8 cellular contexts compared by ENCODE assay signal in genomic region chrX:93673869-93674271, GRCh38. TPM values are rescaled to one million over a fixed set of nuclear protein-coding genes. Genes with fewer than 3 reads are reported as not detected.
DNase-seq lines count a peak whose midpoint lies in the region; ATAC-seq, FAIRE-seq and TF ChIP-seq lines count a peak whose summit lies in the region.
"Had no signal": no experiment of that assay in that cellular context is flagged by ENCODE, and none has a peak within 500 bp of the region (broad histone marks: within the 10 kb centered on the region; RNA-seq: fewer than 3 reads in every experiment).

FAM133A (plus strand) TSS chrX:93674206; CDS start chrX:93709420, 35,214 bp downstream.

- H3K27ac ChIP-seq in coronary artery (peak within 1 kb of the TSS; percentile 73 to 87), mesendoderm (ENCODE audit: low read depth, low read length) (peak within 1 kb of the TSS; percentile 66)

- no peak within 1 kb of the TSS for H4K8ac ChIP-seq in mesendoderm (ENCODE audit: low read depth, low read length)

- TF ChIP-seq CTCF in coronary artery (IDR thresholded peaks at IDR 0.05), result no peak

- no peaks in the 10 kb centered on the region for H3K79me1 ChIP-seq in mesendoderm (ENCODE audit: low read length)

- H2BK5ac ChIP-seq in mesendoderm (ENCODE audit: low read length), result no peak within 1 kb of the TSS

- H3K27me3 ChIP-seq in mesendoderm (ENCODE audit: insufficient read depth, low read length, poor library complexity), result no peaks in the 10 kb centered on the region

- WGBS in mesendoderm (ENCODE audit: extremely low coverage, insufficient coverage, low lambda C conversion rate), result no CpG with 5 or more reads among the region's 11 CpGs

- no peak within 1 kb of the TSS for H2AK5ac ChIP-seq in mesendoderm (ENCODE audit: low read length)

- no peaks in the 10 kb centered on the region for H3K4me1 ChIP-seq in mesendoderm (ENCODE audit: control insufficient read depth, low read depth, low read length)

- FAIRE-seq in urothelium cell line (lab: Jason Lieb, UNC), result no peak
- FAIRE-seq: TTC549 had no signal

- no peak within 1 kb of the TSS for H2BK15ac ChIP-seq in mesendoderm (replicated peaks; ENCODE audit: low read depth)

- no peaks in the 10 kb centered on the region for H3K79me2 ChIP-seq in mesendoderm (ENCODE audit: control insufficient read depth, insufficient read depth, low read length)

- peak within 1 kb of the TSS; percentile 76 for H3K56ac ChIP-seq in mesendoderm (ENCODE audit: low read length)

- no peaks in the 10 kb centered on the region for H3K36me3 ChIP-seq in mesendoderm (ENCODE audit: control insufficient read depth, insufficient read depth, low read length)

- H3K23ac ChIP-seq in mesendoderm (ENCODE audit: low read length), result no peak within 1 kb of the TSS

- peak within 1 kb of the TSS; percentile 78 for H3K9ac ChIP-seq in mesendoderm (ENCODE audit: low read length)

- peak within 1 kb of the TSS; percentile 39 for H3K4me2 ChIP-seq in mesendoderm (ENCODE audit: low read length)

- DNase-seq in NCI-H82 treated with DMSO at 0.1 percent for 48 hours (lab: John Stamatoyannopoulos, UW; ENCODE audit: unreplicated experiment) (peak; percentile 10), coronary artery (ENCODE audit: low spot score) (no peak), mesendoderm (no peak), urothelium cell line (ENCODE audit: low spot score) (peak; percentile 16)

- H3K18ac ChIP-seq in mesendoderm (ENCODE audit: low read length), result no peak within 1 kb of the TSS

- no peak within 1 kb of the TSS for H3K4ac ChIP-seq in mesendoderm (ENCODE audit: low read depth, low read length)

- no peak within 1 kb of the TSS for H4K5ac ChIP-seq in mesendoderm (ENCODE audit: low read length)

- H2BK120ac ChIP-seq in mesendoderm (ENCODE audit: low read depth, low read length), result no peak within 1 kb of the TSS

- H3K4me3 ChIP-seq in coronary artery (peak within 1 kb of the TSS; percentile 71), mesendoderm (ENCODE audit: low read length) (peak within 1 kb of the TSS; percentile 71)

- ATAC-seq in GM19395 (IDR thresholded peaks at IDR 0.05; ENCODE audit: unreplicated experiment), result peak; percentile 23
- ATAC-seq in GM19467 (IDR thresholded peaks at IDR 0.05; ENCODE audit: unreplicated experiment), result no peak
- no peak for ATAC-seq in GM21619 (IDR thresholded peaks at IDR 0.05; ENCODE audit: unreplicated experiment)

RNA-seq across cellular contexts. Expression of gene FAM133A, which starts in this region (rescaled TPM):
- polyA plus RNA-seq in mesendoderm (2013, experiment 1 of 2), result 0.70 TPM
- 0.80 TPM for polyA plus RNA-seq in mesendoderm (2013, experiment 2 of 2)

Comparison
In these comparisons a context has a peak if more than half of its experiments do, and no peak if none do; other contexts are left out.
1. DNase-seq: peak in NCI-H82 treated with DMSO at 0.1 percent for 48 hours (single experiment) and urothelium cell line (single experiment); none in coronary artery (single experiment) and mesendoderm (single experiment).